ENCODE assay signal across 12 cellular contexts in genomic region chr13:48194392-48194754, GRCh38. TPM values are rescaled to one million over a fixed set of nuclear protein-coding genes. Genes with fewer than 3 reads are reported as not detected.
DNase-seq lines count a peak whose midpoint lies in the region; ATAC-seq, FAIRE-seq and TF ChIP-seq lines count a peak whose summit lies in the region.
"Had no signal": no experiment of that assay in that cellular context is flagged by ENCODE, and none has a peak within 500 bp of the region (broad histone marks: within the 10 kb centered on the region; RNA-seq: fewer than 3 reads in every experiment).

No MANE protein-coding gene starts in this region.

- H2AFZ ChIP-seq in GM23338: 0 out of 2 replicates have a peak overlapping the region, but pooled peaks have one; percentile 56

- intact Hi-C loops in lower lobe of right lung (cut with DNase I): no loop called here

- H3K4me3 ChIP-seq in GM23338 (no peak overlapping the region), lower lobe of right lung (no peak overlapping the region)
- H3K4me3 ChIP-seq: tibial nerve had no signal

- H3K4me1 Mint-ChIP-seq in GM23338: no peaks in the 10 kb centered on the region
- no peaks in the 10 kb centered on the region for H3K4me1 Mint-ChIP-seq in osteocyte (ENCODE audit: unreplicated experiment)

- TF ChIP-seq CTCF in GM23338 (conservative IDR thresholded peaks at IDR 0.05; ENCODE audit: low read depth in 2 of 2) (no peak), lower lobe of right lung (IDR thresholded peaks at IDR 0.05) (no peak), osteocyte (IDR thresholded peaks at IDR 0.05) (no peak)

- H3K4me3 Mint-ChIP-seq in GM23338 (no peak overlapping the region), osteocyte (ENCODE audit: unreplicated experiment) (no peak overlapping the region)

- H3K27ac ChIP-seq in GM23338 (ENCODE audit: low read depth): no peak overlapping the region
- no peak overlapping the region for H3K27ac ChIP-seq in lower lobe of right lung
- H3K27ac ChIP-seq: tibial nerve had no signal

- H3K27ac Mint-ChIP-seq in GM23338 (no peak overlapping the region), osteocyte (ENCODE audit: unreplicated experiment) (no peak overlapping the region)

- H3K36me3 ChIP-seq in GM23338 (ENCODE audit: insufficient read depth) (no peaks in the 10 kb centered on the region), lower lobe of right lung (no peaks in the 10 kb centered on the region)
- H3K36me3 ChIP-seq: tibial nerve had no signal

- H3K4me2 ChIP-seq in GM23338: no peak overlapping the region

- no peaks in the 10 kb centered on the region for H3K79me2 ChIP-seq in GM23338 (replicated peaks; ENCODE audit: insufficient read depth)

- no peaks in the 10 kb centered on the region for H3F3A ChIP-seq in GM23338 (replicated peaks; ENCODE audit: low read depth)

- H3K36me3 Mint-ChIP-seq in GM23338 (ENCODE audit: low read depth) (no peaks in the 10 kb centered on the region), osteocyte (ENCODE audit: unreplicated experiment) (no peaks in the 10 kb centered on the region)

- H3K4me1 ChIP-seq in GM23338 (ENCODE audit: insufficient read depth) (no peaks in the 10 kb centered on the region), lower lobe of right lung (no peaks in the 10 kb centered on the region)
- H3K4me1 ChIP-seq: tibial nerve had no signal

- DNase-seq in GM18507 (ENCODE audit: extremely low spot score, insufficient read length, low read depth) (no peak), GM23338 (ENCODE audit: low spot score) (no peak), NOMO-1 (lab: John Stamatoyannopoulos, UW; ENCODE audit: unreplicated experiment in 2 of 2) (peak; percentile 37 to 86), lower lobe of right lung (no peak), osteocyte (ENCODE audit: extremely low spot score, unreplicated experiment) (no peak), NCI-H82 treated with DMSO at 0.1 percent for 48 hours (lab: John Stamatoyannopoulos, UW; ENCODE audit: unreplicated experiment) (no peak), NCI-H1105 (lab: John Stamatoyannopoulos, UW) (no peak), SW480 (ENCODE audit: low spot score) (no peak)
- DNase-seq: activated CD4-positive, alpha-beta T cell treated with anti-CD3 and anti-CD28 coated beads, Interleukin-2, amount 50 U/mL, for 1 hour; NCI-H446 had no signal

- H3K9me3 Mint-ChIP-seq in GM23338: peaks cover 3% of the 10 kb centered on the region; the same call in 1 of the 3 replicates
- H3K9me3 Mint-ChIP-seq in osteocyte (ENCODE audit: unreplicated experiment): no peaks in the 10 kb centered on the region

- H3K27me3 Mint-ChIP-seq in GM23338 (ENCODE audit: insufficient read depth, low read depth, poor library complexity) (no peaks in the 10 kb centered on the region), osteocyte (ENCODE audit: unreplicated experiment) (peaks cover 33% of the 10 kb centered on the region)

- H3K9me3 ChIP-seq in lower lobe of right lung: no peaks in the 10 kb centered on the region
- H3K9me3 ChIP-seq: tibial nerve had no signal

- no peak for ATAC-seq in GM23338
- ATAC-seq in lower lobe of right lung: peak; percentile 64 to 81

- no peaks in the 10 kb centered on the region for H4K20me1 ChIP-seq in GM23338 (replicated peaks; ENCODE audit: insufficient read depth)

- peak; percentile 35 for FAIRE-seq in GM18507 (lab: Jason Lieb, UNC)
- FAIRE-seq: G401.6 had no signal

- H3K9me2 ChIP-seq in GM23338 (ENCODE audit: insufficient read depth): no peaks in the 10 kb centered on the region

- H3K27me3 ChIP-seq in GM23338 (ENCODE audit: insufficient read depth) (no peaks in the 10 kb centered on the region), lower lobe of right lung (ENCODE audit: low read depth) (no peaks in the 10 kb centered on the region)
- H3K27me3 ChIP-seq: tibial nerve had no signal

TF ChIP-seq in GM23338, 12 proteins besides CTCF, POLR2A, EP300 and RAD21:
- TF ChIP-seq REST (IDR thresholded peaks at IDR 0.05; ENCODE audit: unreplicated experiment) (no peak), STAT1 (IDR thresholded peaks at IDR 0.05; ENCODE audit: unreplicated experiment) (no peak), ZNF462 (CRISPR knock-in tag; IDR thresholded peaks at IDR 0.05) (no peak)
TF ChIP-seq in GM23338: peak in this region for 0.

RNA-seq across cellular contexts. Expression of gene ITM2B, which starts 38.6 kb away (rescaled TPM):
- total RNA-seq in GM23338 (2014; rRNA removed; shearing (Covaris generic)): 139 and 167 TPM in 2 replicates
- polyA plus RNA-seq in GM23338 (2016; fragmentation: Nextera tagmentation; extraction: Ambion mirVana): 307 and 318 TPM in 2 replicates
- total RNA-seq in lower lobe of right lung (834 TPM), osteocyte (502 and 510 TPM in 2 replicates)

Comparison
In these comparisons a context has a peak if more than half of its experiments do, and no peak if none do; other contexts are left out.
1. DNase-seq: peak in NOMO-1 (2 of 2); none in GM18507 (single experiment), GM23338 (single experiment), lower lobe of right lung (single experiment), osteocyte (single experiment), NCI-H82 treated with DMSO at 0.1 percent for 48 hours (single experiment), NCI-H1105 (single experiment) and SW480 (single experiment).